ENCODE assay signal across 9 cellular contexts in the genomic region with DNA sequence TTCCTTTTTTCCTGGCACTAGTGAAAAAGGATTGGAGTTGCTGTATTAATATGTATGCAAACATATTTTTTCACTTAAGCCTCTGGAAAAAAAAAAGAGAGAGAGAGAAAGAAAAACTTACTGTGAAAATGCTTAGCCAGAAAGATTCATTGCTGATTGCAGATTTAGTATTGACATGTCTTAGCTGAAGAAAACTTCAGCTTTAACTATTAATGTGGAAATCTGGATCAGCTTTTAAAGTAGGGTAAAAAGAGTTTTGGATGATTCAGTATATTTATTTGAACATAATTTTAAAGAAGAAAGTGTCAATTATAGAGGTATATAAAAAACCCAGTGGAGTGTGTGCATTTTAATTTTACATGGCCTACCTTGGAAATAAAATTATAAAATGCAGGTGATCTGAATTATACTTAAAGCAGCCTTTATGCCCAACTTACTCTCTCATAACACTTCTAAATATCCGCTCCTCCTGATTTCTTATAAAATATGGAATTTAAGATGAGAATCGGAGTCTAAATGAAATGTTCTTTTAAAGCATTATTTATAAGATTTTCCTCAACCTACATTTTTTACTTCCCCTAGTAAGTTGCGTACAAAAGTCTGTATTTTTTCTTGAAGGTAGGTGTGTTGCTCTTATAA. TPM values are rescaled to one million over a fixed set of nuclear protein-coding genes. Genes with fewer than 3 reads are reported as not detected.
A peak's percentile ranks its signal among the peaks of the same experiment; 100 is the strongest.
DNase-seq lines count a peak whose midpoint lies in the region; ATAC-seq and TF ChIP-seq lines count a peak whose summit lies in the region.
"Had no signal": no experiment of that assay in that cellular context is flagged by ENCODE, and none has a peak within 500 bp of the region (broad histone marks: within the 10 kb centered on the region; RNA-seq: fewer than 3 reads in every experiment).

No MANE protein-coding gene starts in this region.

- H3K9me3 ChIP-seq in adrenal gland (replicated peaks in 1 of 3) (no peaks in the 10 kb centered on the region), left lung (no peaks in the 10 kb centered on the region), testis (no peaks in the 10 kb centered on the region)

- no peaks in the 10 kb centered on the region for H3K9me3 Mint-ChIP-seq in activated CD8-positive, alpha-beta memory T cell treated with anti-CD3 and anti-CD28 coated beads, Interleukin-2, amount 10 ng/mL, durations not matched to agents 7 days and 5 days (ENCODE audit: low read depth)

- 54 to 63% (median 57%) methylated on average over 3 of the region's 3 CpGs for WGBS in adrenal gland, 4 donors
- 69 to 73% methylated on average over 3 of the region's 3 CpGs for WGBS in testis, 2 donors

- H3K36me3 Mint-ChIP-seq in activated CD8-positive, alpha-beta memory T cell treated with anti-CD3 and anti-CD28 coated beads, Interleukin-2, amount 10 ng/mL, durations not matched to agents 7 days and 5 days = peaks cover 35% of the 10 kb centered on the region

- H3K36me3 ChIP-seq in adrenal gland (replicated peaks in 1 of 2) (peaks cover 0 to 5% of the 10 kb centered on the region in 2 donors), left lung (peaks cover 6% of the 10 kb centered on the region in 2 donors), testis (ENCODE audit: low read depth, missing control alignments) (no peaks in the 10 kb centered on the region)
- H3K36me3 ChIP-seq: WERI-Rb-1 had no signal

- peak overlapping the region; percentile 81 for H3K27ac Mint-ChIP-seq in activated CD8-positive, alpha-beta memory T cell treated with anti-CD3 and anti-CD28 coated beads, Interleukin-2, amount 10 ng/mL, durations not matched to agents 7 days and 5 days

- DNase-seq in activated CD8-positive, alpha-beta memory T cell treated with anti-CD3 and anti-CD28 coated beads, Interleukin-2, amount 10 ng/mL, durations not matched to agents 7 days and 5 days = no peak
- DNase-seq in activated CD8-positive, alpha-beta memory T cell treated with anti-CD3 and anti-CD28 coated beads for 24 hours = no peak
- no peak for DNase-seq in adrenal gland
- DNase-seq in left lung = no peak
- DNase-seq in testis = no peak
- DNase-seq in NCI-H187 treated with DMSO at 0.1 percent for 48 hours (lab: John Stamatoyannopoulos, UW) = no peak
- DNase-seq in hippocampal formation (lab: John Stamatoyannopoulos, UW) = no peak
- DNase-seq: WERI-Rb-1 had no signal

- TF ChIP-seq CTCF in adrenal gland (IDR thresholded peaks at IDR 0.05) (no peak), left lung (IDR thresholded peaks at IDR 0.05) (no peak), testis (IDR thresholded peaks at IDR 0.05) (no peak)

- no peak for TF ChIP-seq POLR2A in adrenal gland (IDR thresholded peaks at IDR 0.05)
- TF ChIP-seq POLR2A in testis (IDR thresholded peaks at IDR 0.05) = no peak

- intact Hi-C loops in adrenal gland (cut with DNase I) (loop anchor here (5.0 to 10.0 kb wide), 5 partner anchors 374 to 944 kb away; no protein-coding TSS in a partner anchor), left lung (cut with DNase I) (no loop called here), testis (cut with DNase I; ENCODE audit: low total_unique reads) (no loop called here)

- H3K27me3 ChIP-seq in adrenal gland (no peaks in the 10 kb centered on the region), left lung (no peaks in the 10 kb centered on the region), testis (no peaks in the 10 kb centered on the region)

- H3K4me3 ChIP-seq in adrenal gland (peak overlapping the region in 2 of 4 donors; percentile 97), left lung (peak overlapping the region in 1 of 2 donors; percentile 88), testis (peak overlapping the region; percentile 96)

- H3K27ac ChIP-seq in adrenal gland = peak overlapping the region in 3 of 5 donors; percentile 18 to 98 (median 98)
- peak overlapping the region; percentile 97 to 99 for H3K27ac ChIP-seq in left lung
- H3K27ac ChIP-seq in testis = peak overlapping the region; percentile 93 to 96
- H3K27ac ChIP-seq: WERI-Rb-1 had no signal

- peak overlapping the region; percentile 96 for H3K4me3 Mint-ChIP-seq in activated CD8-positive, alpha-beta memory T cell treated with anti-CD3 and anti-CD28 coated beads, Interleukin-2, amount 10 ng/mL, durations not matched to agents 7 days and 5 days

- H3K4me1 ChIP-seq in adrenal gland (replicated peaks in 1 of 2) = peaks cover 14 to 33% of the 10 kb centered on the region in 2 donors
- peaks cover 19 to 40% of the 10 kb centered on the region in 2 donors for H3K4me1 ChIP-seq in left lung
- peaks cover 17% of the 10 kb centered on the region for H3K4me1 ChIP-seq in testis

- H3K4me1 Mint-ChIP-seq in activated CD8-positive, alpha-beta memory T cell treated with anti-CD3 and anti-CD28 coated beads, Interleukin-2, amount 10 ng/mL, durations not matched to agents 7 days and 5 days = peaks cover 48% of the 10 kb centered on the region

- no peaks in the 10 kb centered on the region for H3K27me3 Mint-ChIP-seq in activated CD8-positive, alpha-beta memory T cell treated with anti-CD3 and anti-CD28 coated beads, Interleukin-2, amount 10 ng/mL, durations not matched to agents 7 days and 5 days

- ATAC-seq in activated CD8-positive, alpha-beta memory T cell treated with anti-CD3 and anti-CD28 coated beads, Interleukin-2, amount 10 ng/mL, durations not matched to agents 7 days and 5 days = no peak
- ATAC-seq in left lung = no peak
- no peak for ATAC-seq in GM21390 (IDR thresholded peaks at IDR 0.05; ENCODE audit: unreplicated experiment)

- CTCF ChIA-PET in activated CD8-positive, alpha-beta memory T cell treated with anti-CD3 and anti-CD28 coated beads, Interleukin-2, amount 10 ng/mL, durations not matched to agents 7 days and 5 days (lab: Charles Lee) = interaction anchor here (0.6 to 2.7 kb wide), 10 partner anchors 108 to 1357 kb away, joined by 3 to 25 read pairs (median 4); no protein-coding TSS in a partner anchor

RNA-seq across cellular contexts. Expression of a gene that starts 3.6 kb away (rescaled TPM):
- total RNA-seq in activated CD8-positive, alpha-beta memory T cell treated with anti-CD3 and anti-CD28 coated beads, Interleukin-2, amount 10 ng/mL, durations not matched to agents 7 days and 5 days = 100 to 1,000 TPM; 102 to 107 TPM
- total RNA-seq in adrenal gland (100 to 1,000 TPM in 6 of 8 donors, 10 to 100 TPM in 2; 44.0 to 433 (median 319) TPM), left lung (100 to 1,000 TPM; 142 to 321 TPM), testis (100 to 1,000 TPM in 1 of 2 donors, 10 to 100 TPM in 1; 70.2 to 115 TPM)
- polyA plus RNA-seq in adrenal gland (100 to 1,000 TPM in 1 of 3 donors, 10 to 100 TPM in 2; 21.3 to 254 (median 46.7) TPM), testis (ENCODE audit: insufficient read depth, low read depth, low replicate concordance) (65.2 TPM)

Comparison
In these comparisons a context has a peak if more than half of its experiments do, and no peak if none do; other contexts are left out.
1. intact Hi-C loops: an anchor here in adrenal gland (5.0 to 10.0 kb wide); none called in left lung and testis.